ENCODE assay signal across 24 cellular contexts in genomic region chr16:50967827-50968612, GRCh38.
DNase-seq lines count a peak whose midpoint lies in the region; ATAC-seq and FAIRE-seq lines count a peak whose summit lies in the region.
"Had no signal": no experiment of that assay in that cellular context is flagged by ENCODE, and none has a peak within 500 bp of the region (broad histone marks: within the 10 kb centered on the region; RNA-seq: fewer than 3 reads in every experiment).

No MANE protein-coding gene starts in this region.

- no peak for FAIRE-seq in frontal cortex (lab: Jason Lieb, UNC)

- peak; percentile 88 for ATAC-seq in GM18867 (IDR thresholded peaks at IDR 0.05; ENCODE audit: unreplicated experiment)
- ATAC-seq in GM21526 (IDR thresholded peaks at IDR 0.05; ENCODE audit: low FRiP score, unreplicated experiment), result peak; percentile 76
- peak; percentile 42 for ATAC-seq in HG03060 (IDR thresholded peaks at IDR 0.05; ENCODE audit: low read depth, unreplicated experiment)
- ATAC-seq in HG03196 (IDR thresholded peaks at IDR 0.05; ENCODE audit: unreplicated experiment), result no peak
- ATAC-seq: CD8-positive, alpha-beta T cell; left colon; T-cell had no signal

- DNase-seq in renal cortical epithelial cell (ENCODE audit: low read depth) (peak; percentile 48), frontal cortex (ENCODE audit: low spot score in 2 of 2) (no peak), cerebellar nuclear complex (lab: John Stamatoyannopoulos, UW) (no peak), T-helper 1 cell (no peak)
- DNase-seq: activated CD4-positive, alpha-beta T cell treated with anti-CD3 and anti-CD28 coated beads, Interleukin-2, amount 10 ng/mL, durations not matched to agents 7 days and 5 days; activated CD8-positive, alpha-beta memory T cell treated with anti-CD3 and anti-CD28 coated beads, Interleukin-2, amount 50 U/mL, for 48 hours; activated effector memory CD4-positive, alpha-beta T cell treated with Interleukin-2 at 50 U/mL for 16 hours; amniotic stem cell; CD8-positive, alpha-beta T cell; central memory CD4-positive, alpha-beta T cell; effector CD8-positive, alpha-beta T cell; esophagus squamous epithelium; GM23248; left colon; NCI-H1417 treated with DMSO at 0.1 percent for 48 hours; NCI-H526; SHP77 treated with DMSO at 0.1 percent for 48 hours; stimulated activated CD4-positive, alpha-beta T cell treated with anti-CD3 and anti-CD28 coated beads, Interleukin-1b, Interleukin-23, amount 100 ng/mL, for 48 hours; T-cell; transverse colon had no signal
